Comparison of ENCODE assay signal across 1 cellular context in genomic region chr11:67644042-67644441, GRCh38.
TF ChIP-seq lines count a peak whose summit lies in the region.

No MANE protein-coding gene starts in this region.

TF ChIP-seq in GM12878, 131 proteins besides CTCF, POLR2A, EP300 and RAD21:
- TF ChIP-seq POLR2AphosphoS2 (IDR thresholded peaks at IDR 0.05; ENCODE audit: low read depth, low read length) (no peak), BRCA1 (IDR thresholded peaks at IDR 0.05; ENCODE audit: low read depth, low read length) (no peak), GABPA (IDR thresholded peaks at IDR 0.05; ENCODE audit: low read depth) (no peak), TAF1 (IDR thresholded peaks at IDR 0.05; ENCODE audit: borderline replicate concordance, low read depth, low read length) (no peak), HDAC2 (IDR thresholded peaks at IDR 0.05) (no peak), CEBPB (IDR thresholded peaks at IDR 0.05; ENCODE audit: borderline replicate concordance in 1 of 2, low read depth in 2 of 2, low read length in 2 of 2) (no peak), ATF2 (IDR thresholded peaks at IDR 0.05; ENCODE audit: low read length) (no peak), ZBTB33 (IDR thresholded peaks at IDR 0.05) (no peak), KLF5 (IDR thresholded peaks at IDR 0.05; ENCODE audit: partially characterized antibody) (no peak), RUNX3 (IDR thresholded peaks at IDR 0.05; ENCODE audit: low read length) (0 out of 2 replicates have a peak, but pooled peaks have one; percentile 4), NR2F1 (conservative IDR thresholded peaks at IDR 0.05) (0 out of 2 replicates have a peak, but pooled peaks have one; percentile 16), HCFC1 (IDR thresholded peaks at IDR 0.05; ENCODE audit: low read length) (no peak), NFXL1 (IDR thresholded peaks at IDR 0.05; ENCODE audit: borderline replicate concordance) (no peak), PAX5 (IDR thresholded peaks at IDR 0.05; ENCODE audit: borderline replicate concordance, low read depth, low read length) (no peak), EED (IDR thresholded peaks at IDR 0.05; ENCODE audit: low read depth) (no peak), GATAD2B (conservative IDR thresholded peaks at IDR 0.05; ENCODE audit: low read depth) (no peak), MYC (IDR thresholded peaks at IDR 0.05; ENCODE audit: insufficient read depth, insufficient read length, insufficient replicate concordance, low read length, severe bottlenecking) (no peak), IKZF2 (IDR thresholded peaks at IDR 0.05) (no peak), SMC3 (IDR thresholded peaks at IDR 0.05; ENCODE audit: borderline replicate concordance, low read length) (peak; percentile 13; the same call in 1 of the 2 replicates), SPI1 (IDR thresholded peaks at IDR 0.05; ENCODE audit: borderline replicate concordance, insufficient read depth, low read depth, low read length) (no peak), CREM (IDR thresholded peaks at IDR 0.05; ENCODE audit: low read depth) (no peak), BMI1 (IDR thresholded peaks at IDR 0.05; ENCODE audit: borderline replicate concordance) (no peak), REST (IDR thresholded peaks at IDR 0.05; ENCODE audit: low read depth, low read length) (no peak), IKZF1 (conservative IDR thresholded peaks at IDR 0.05) (no peak)
- TF ChIP-seq, protein P1, sequence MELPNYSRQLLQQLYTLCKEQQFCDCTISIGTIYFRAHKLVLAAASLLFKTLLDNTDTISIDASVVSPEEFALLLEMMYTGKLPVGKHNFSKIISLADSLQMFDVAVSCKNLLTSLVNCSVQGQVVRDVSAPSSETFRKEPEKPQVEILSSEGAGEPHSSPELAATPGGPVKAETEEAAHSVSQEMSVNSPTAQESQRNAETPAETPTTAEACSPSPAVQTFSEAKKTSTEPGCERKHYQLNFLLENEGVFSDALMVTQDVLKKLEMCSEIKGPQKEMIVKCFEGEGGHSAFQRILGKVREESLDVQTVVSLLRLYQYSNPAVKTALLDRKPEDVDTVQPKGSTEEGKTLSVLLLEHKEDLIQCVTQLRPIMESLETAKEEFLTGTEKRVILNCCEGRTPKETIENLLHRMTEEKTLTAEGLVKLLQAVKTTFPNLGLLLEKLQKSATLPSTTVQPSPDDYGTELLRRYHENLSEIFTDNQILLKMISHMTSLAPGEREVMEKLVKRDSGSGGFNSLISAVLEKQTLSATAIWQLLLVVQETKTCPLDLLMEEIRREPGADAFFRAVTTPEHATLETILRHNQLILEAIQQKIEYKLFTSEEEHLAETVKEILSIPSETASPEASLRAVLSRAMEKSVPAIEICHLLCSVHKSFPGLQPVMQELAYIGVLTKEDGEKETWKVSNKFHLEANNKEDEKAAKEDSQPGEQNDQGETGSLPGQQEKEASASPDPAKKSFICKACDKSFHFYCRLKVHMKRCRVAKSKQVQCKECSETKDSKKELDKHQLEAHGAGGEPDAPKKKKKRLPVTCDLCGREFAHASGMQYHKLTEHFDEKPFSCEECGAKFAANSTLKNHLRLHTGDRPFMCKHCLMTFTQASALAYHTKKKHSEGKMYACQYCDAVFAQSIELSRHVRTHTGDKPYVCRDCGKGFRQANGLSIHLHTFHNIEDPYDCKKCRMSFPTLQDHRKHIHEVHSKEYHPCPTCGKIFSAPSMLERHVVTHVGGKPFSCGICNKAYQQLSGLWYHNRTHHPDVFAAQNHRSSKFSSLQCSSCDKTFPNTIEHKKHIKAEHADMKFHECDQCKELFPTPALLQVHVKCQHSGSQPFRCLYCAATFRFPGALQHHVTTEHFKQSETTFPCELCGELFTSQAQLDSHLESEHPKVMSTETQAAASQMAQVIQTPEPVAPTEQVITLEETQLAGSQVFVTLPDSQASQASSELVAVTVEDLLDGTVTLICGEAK (IDR thresholded peaks at IDR 0.05; ENCODE audit: borderline replicate concordance), result no peak
- TF ChIP-seq, protein P2, sequence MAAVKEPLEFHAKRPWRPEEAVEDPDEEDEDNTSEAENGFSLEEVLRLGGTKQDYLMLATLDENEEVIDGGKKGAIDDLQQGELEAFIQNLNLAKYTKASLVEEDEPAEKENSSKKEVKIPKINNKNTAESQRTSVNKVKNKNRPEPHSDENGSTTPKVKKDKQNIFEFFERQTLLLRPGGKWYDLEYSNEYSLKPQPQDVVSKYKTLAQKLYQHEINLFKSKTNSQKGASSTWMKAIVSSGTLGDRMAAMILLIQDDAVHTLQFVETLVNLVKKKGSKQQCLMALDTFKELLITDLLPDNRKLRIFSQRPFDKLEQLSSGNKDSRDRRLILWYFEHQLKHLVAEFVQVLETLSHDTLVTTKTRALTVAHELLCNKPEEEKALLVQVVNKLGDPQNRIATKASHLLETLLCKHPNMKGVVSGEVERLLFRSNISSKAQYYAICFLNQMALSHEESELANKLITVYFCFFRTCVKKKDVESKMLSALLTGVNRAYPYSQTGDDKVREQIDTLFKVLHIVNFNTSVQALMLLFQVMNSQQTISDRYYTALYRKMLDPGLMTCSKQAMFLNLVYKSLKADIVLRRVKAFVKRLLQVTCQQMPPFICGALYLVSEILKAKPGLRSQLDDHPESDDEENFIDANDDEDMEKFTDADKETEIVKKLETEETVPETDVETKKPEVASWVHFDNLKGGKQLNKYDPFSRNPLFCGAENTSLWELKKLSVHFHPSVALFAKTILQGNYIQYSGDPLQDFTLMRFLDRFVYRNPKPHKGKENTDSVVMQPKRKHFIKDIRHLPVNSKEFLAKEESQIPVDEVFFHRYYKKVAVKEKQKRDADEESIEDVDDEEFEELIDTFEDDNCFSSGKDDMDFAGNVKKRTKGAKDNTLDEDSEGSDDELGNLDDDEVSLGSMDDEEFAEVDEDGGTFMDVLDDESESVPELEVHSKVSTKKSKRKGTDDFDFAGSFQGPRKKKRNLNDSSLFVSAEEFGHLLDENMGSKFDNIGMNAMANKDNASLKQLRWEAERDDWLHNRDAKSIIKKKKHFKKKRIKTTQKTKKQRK (IDR thresholded peaks at IDR 0.05; ENCODE audit: low read depth, low read length), result no peak
TF ChIP-seq in GM12878: peak in this region for 3.
